17 cellular contexts compared by ENCODE assay signal in the genomic region with DNA sequence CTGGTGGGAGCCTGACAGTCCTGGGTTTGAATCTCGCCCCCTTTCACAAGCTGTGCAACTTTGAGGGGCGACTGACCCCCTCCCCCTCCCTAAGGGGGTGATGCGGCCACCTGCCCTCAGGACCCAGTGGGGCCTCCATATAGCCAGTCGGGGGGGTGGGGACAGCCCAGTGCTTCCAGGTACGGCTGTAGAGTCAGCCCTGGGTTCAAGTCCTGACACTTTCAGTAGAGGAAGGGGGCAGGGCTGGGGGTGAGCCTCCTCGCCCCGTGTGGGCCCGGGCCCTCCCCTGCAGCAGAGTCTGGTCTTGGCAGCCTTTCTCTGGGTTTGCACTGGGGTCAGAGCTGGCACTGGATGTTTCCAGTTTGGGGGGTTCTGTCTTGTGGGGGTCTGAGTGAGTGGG.
"Had no signal": no experiment of that assay in that cellular context is flagged by ENCODE, and none has a peak within 500 bp of the region (broad histone marks: within the 10 kb centered on the region; RNA-seq: fewer than 3 reads in every experiment).

No MANE protein-coding gene starts in this region.

- H3K27ac ChIP-seq: ascending aorta, esophagus muscularis mucosa, right atrium auricular region, transverse colon had no signal

- H3K36me3 ChIP-seq: ascending aorta, esophagus muscularis mucosa, right atrium auricular region, transverse colon had no signal

- ATAC-seq: activated CD4-positive, CD25-positive, alpha-beta regulatory T cell treated with anti-CD3 and anti-CD28 coated beads, Interleukin-2, amount 50 U/mL, for 24 hours; natural killer cell; T-cell had no signal

- H3K9me3 ChIP-seq: ascending aorta, esophagus muscularis mucosa, right atrium auricular region, transverse colon had no signal

- DNase-seq: activated naive CD4-positive, alpha-beta T cell; activated T-cell treated with anti-CD3 and anti-CD28 coated beads for 4 hours; mammary epithelial cell; natural killer cell; occipital lobe; stimulated activated CD4-positive, alpha-beta T cell treated with anti-CD3 and anti-CD28 coated beads, Interleukin-4, amount 100 ng/mL, for 4 hours; stimulated activated CD8-positive, alpha-beta memory T cell treated with anti-CD3 and anti-CD28 coated beads, Interleukin-4, amount 100 ng/mL, for 48 hours; stimulated activated naive CD4-positive, alpha-beta T cell treated with Interleukin-2 at 50 U/mL for 16 hours; substantia nigra; T-cell; T1000; transverse colon had no signal

- H3K4me3 ChIP-seq: ascending aorta, esophagus muscularis mucosa, right atrium auricular region, skin epidermis, transverse colon had no signal

- H3K27me3 ChIP-seq: ascending aorta, esophagus muscularis mucosa, right atrium auricular region, transverse colon had no signal
